In the genomic region with DNA sequence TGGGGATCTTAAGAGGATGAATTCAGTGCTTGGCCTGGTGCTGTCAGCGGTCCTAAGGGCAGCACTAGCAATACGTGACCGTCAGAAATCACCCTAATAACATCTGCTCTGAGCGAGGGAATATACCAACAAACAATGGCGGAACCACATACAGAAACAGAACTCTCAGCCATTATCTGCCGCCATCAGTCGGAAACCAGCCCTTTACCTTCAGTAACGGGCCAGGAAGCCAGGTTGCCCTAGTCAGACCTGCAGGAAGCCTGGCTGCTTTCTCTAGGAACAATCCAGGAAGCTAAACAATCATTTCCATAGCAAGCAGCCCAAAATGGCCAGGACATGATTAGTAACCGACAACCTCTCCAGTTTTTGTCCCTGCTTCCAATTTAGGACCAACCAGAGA, we compare ENCODE assay signal across 1 cellular context.
TF ChIP-seq lines count a peak whose summit lies in the region.

No MANE protein-coding gene starts in this region.

TF ChIP-seq in A549, 52 proteins besides CTCF, POLR2A, EP300 and RAD21:
- no peak for TF ChIP-seq HOXB5 (CRISPR knock-in tag; IDR thresholded peaks at IDR 0.05)
